ENCODE assay signal across 11 cellular contexts in genomic region chr1:22500476-22500875, GRCh38. TPM values are rescaled to one million over a fixed set of nuclear protein-coding genes. Genes with fewer than 3 reads are reported as not detected.
DNase-seq lines count a peak whose midpoint lies in the region; ATAC-seq and TF ChIP-seq lines count a peak whose summit lies in the region.
"Had no signal": no experiment of that assay in that cellular context is flagged by ENCODE, and none has a peak within 500 bp of the region (broad histone marks: within the 10 kb centered on the region; RNA-seq: fewer than 3 reads in every experiment).

No MANE protein-coding gene starts in this region.

- H3K4me3 Mint-ChIP-seq in MCF 10A (ENCODE audit: unreplicated experiment), result no peak overlapping the region
- H3K4me3 Mint-ChIP-seq in activated T-cell treated with anti-CD3 and anti-CD28 coated beads, Interleukin-2, amount 50 U/mL, for 72 hours, result no peak overlapping the region
- H3K4me3 Mint-ChIP-seq: central memory CD8-positive, alpha-beta T cell had no signal

- BruUV-seq in MCF 10A (replicated peaks; lab: Mats Ljungman, UMichigan), result no TSS peak

- TF ChIP-seq POLR2A in breast epithelium (IDR thresholded peaks at IDR 0.05), result no peak
- TF ChIP-seq POLR2A in heart left ventricle (IDR thresholded peaks at IDR 0.05), result no peak
- TF ChIP-seq POLR2A in transverse colon (IDR thresholded peaks at IDR 0.05), result no peak
- no peak for TF ChIP-seq POLR2A in erythroblast (IDR thresholded peaks at IDR 0.05; ENCODE audit: low read length)

- no peaks in the 10 kb centered on the region for H3K9me3 ChIP-seq in breast epithelium
- no peaks in the 10 kb centered on the region for H3K9me3 ChIP-seq in heart left ventricle
- no peaks in the 10 kb centered on the region for H3K9me3 ChIP-seq in transverse colon

- H3K27me3 ChIP-seq in breast epithelium (no peaks in the 10 kb centered on the region), heart left ventricle (no peaks in the 10 kb centered on the region), transverse colon (no peaks in the 10 kb centered on the region)

- peak in 3 of 4 donors; percentile 56 to 68 (median 62) for ATAC-seq in heart left ventricle
- no peak for ATAC-seq in activated T-cell treated with anti-CD3 and anti-CD28 coated beads, Interleukin-2, amount 50 U/mL, for 72 hours (replicated peaks in 1 of 2)

- peaks cover 24% of the 10 kb centered on the region for H3K36me3 Mint-ChIP-seq in MCF 10A (ENCODE audit: insufficient read depth, unreplicated experiment)
- peaks cover 0 to 2% of the 10 kb centered on the region in 2 donors for H3K36me3 Mint-ChIP-seq in activated T-cell treated with anti-CD3 and anti-CD28 coated beads, Interleukin-2, amount 50 U/mL, for 72 hours (ENCODE audit: insufficient read depth in 2 of 2)

- H3K4me1 ChIP-seq in breast epithelium (no peaks in the 10 kb centered on the region), heart left ventricle (peaks cover 0 to 38% (median 15%) of the 10 kb centered on the region in 12 donors), transverse colon (peaks cover 0 to 16% (median 7%) of the 10 kb centered on the region in 4 donors)

- H3K4me3 ChIP-seq in breast epithelium, result no peak overlapping the region
- H3K4me3 ChIP-seq in heart left ventricle, result no peak overlapping the region
- no peak overlapping the region for H3K4me3 ChIP-seq in transverse colon

- POLR2A ChIA-PET in MCF 10A (lab: Yijun Ruan, JAX), result interaction anchor here (1.1 to 1.8 kb wide), 2 partner anchors 8 to 9 kb away, joined by 3 to 5 read pairs; no protein-coding TSS in a partner anchor

- TF ChIP-seq EP300 in transverse colon (IDR thresholded peaks at IDR 0.05; ENCODE audit: low read depth), result no peak

- H3K27ac Mint-ChIP-seq in MCF 10A (ENCODE audit: low read depth, unreplicated experiment), result no peak overlapping the region
- no peak overlapping the region for H3K27ac Mint-ChIP-seq in activated T-cell treated with anti-CD3 and anti-CD28 coated beads, Interleukin-2, amount 50 U/mL, for 72 hours

- H3K27ac ChIP-seq in breast epithelium, result no peak overlapping the region
- H3K27ac ChIP-seq in heart left ventricle, result peak overlapping the region in 6 of 12 donors; percentile 1 to 61 (median 8)
- no peak overlapping the region for H3K27ac ChIP-seq in transverse colon
- H3K27ac ChIP-seq: C4-2B had no signal

- CTCF ChIA-PET in MCF 10A (lab: Yijun Ruan, JAX), result no interaction called here

- no peaks in the 10 kb centered on the region for H3K36me3 ChIP-seq in breast epithelium
- peaks cover 0 to 38% (median 13%) of the 10 kb centered on the region in 9 donors for H3K36me3 ChIP-seq in heart left ventricle
- H3K36me3 ChIP-seq in transverse colon, result peaks cover 0 to 3% (median 2%) of the 10 kb centered on the region in 4 donors

- TF ChIP-seq CTCF in MCF 10A (IDR thresholded peaks at IDR 0.05; ENCODE audit: unreplicated experiment) (no peak), breast epithelium (IDR thresholded peaks at IDR 0.05) (no peak), heart left ventricle (IDR thresholded peaks at IDR 0.05) (no peak), transverse colon (IDR thresholded peaks at IDR 0.05) (no peak)

- peak; percentile 71 for DNase-seq in MCF 10A (ENCODE audit: unreplicated experiment)
- no peak for DNase-seq in breast epithelium (ENCODE audit: low spot score in 2 of 2)
- DNase-seq in SHP77 (lab: John Stamatoyannopoulos, UW), result peak; percentile 35 to 56
- peak in 3 of 5 donors; percentile 20 to 43 (median 41) for DNase-seq in heart left ventricle
- peak; percentile 20 for DNase-seq in transverse colon
- no peak for DNase-seq in erythroblast (lab: John Stamatoyannopoulos, UW)
- DNase-seq in effector CD4-positive, alpha-beta T cell, result no peak
- DNase-seq in activated T-cell treated with anti-CD3 and anti-CD28 coated beads, Interleukin-2, amount 50 U/mL, for 72 hours, result no peak
- DNase-seq: retina had no signal

- peaks cover 14% of the 10 kb centered on the region for H3K4me1 Mint-ChIP-seq in MCF 10A (ENCODE audit: insufficient read depth, unreplicated experiment)
- no peaks in the 10 kb centered on the region for H3K4me1 Mint-ChIP-seq in activated T-cell treated with anti-CD3 and anti-CD28 coated beads, Interleukin-2, amount 50 U/mL, for 72 hours (ENCODE audit: low read depth)
- H3K4me1 Mint-ChIP-seq: central memory CD8-positive, alpha-beta T cell had no signal

- intact Hi-C loops in MCF 10A (cut with micrococcal nuclease), result no loop called here
- intact Hi-C loops in breast epithelium (cut with DNase I; ENCODE audit: low total_unique reads), result no loop called here
- intact Hi-C loops in heart left ventricle (cut with DNase I), result loop anchor here in 1 of 10 donors (5.0 kb wide), 1 partner anchor 48 kb away; the partner anchor contains the start of gene ZBTB40
- intact Hi-C loops in transverse colon (cut with DNase I; ENCODE audit: low total_unique reads), result no loop called here

- H3K27me3 Mint-ChIP-seq in MCF 10A (ENCODE audit: insufficient read depth, unreplicated experiment), result no peaks in the 10 kb centered on the region
- H3K27me3 Mint-ChIP-seq in activated T-cell treated with anti-CD3 and anti-CD28 coated beads, Interleukin-2, amount 50 U/mL, for 72 hours (ENCODE audit: low read depth), result no peaks in the 10 kb centered on the region
- H3K27me3 Mint-ChIP-seq: central memory CD8-positive, alpha-beta T cell had no signal

- WGBS in heart left ventricle, 4 donors, result 21 to 24% (median 21%) methylated on average over 6 of the region's 6 CpGs
- WGBS in transverse colon (ENCODE audit: low coverage in 1 of 2), 2 donors, result 33 to 36% methylated on average over 6 of the region's 6 CpGs

- H3K9me3 Mint-ChIP-seq in MCF 10A (ENCODE audit: unreplicated experiment), result no peaks in the 10 kb centered on the region
- H3K9me3 Mint-ChIP-seq in activated T-cell treated with anti-CD3 and anti-CD28 coated beads, Interleukin-2, amount 50 U/mL, for 72 hours, result no peaks in the 10 kb centered on the region
- H3K9me3 Mint-ChIP-seq: central memory CD8-positive, alpha-beta T cell had no signal

- in situ Hi-C loops in transverse colon (cut with MboI; ENCODE audit: low pct_ligation_motif_present in 1 of 4, low pct_unique_long_range_greater_than_20kb in 1 of 4, low sequenced_read_pairs in 3 of 4), result no loop called here

RNA-seq across cellular contexts. Expression of gene ZBTB40, which starts 48.8 kb away (rescaled TPM):
- total RNA-seq in MCF 10A (2022) (20.4 and 25.2 TPM in 2 replicates), breast epithelium (10 to 100 TPM; 15.7 to 24.6 (median 22.0) TPM), heart left ventricle (10 to 100 TPM in 8 of 9 donors, 1 to 10 TPM in 1; 9.7 to 17.7 (median 15.2) TPM), transverse colon (10 to 100 TPM; 17.7 to 30.3 (median 21.1) TPM)
- polyA plus RNA-seq in heart left ventricle, result 1 to 10 TPM; 4.6 to 7.4 TPM
- total RNA-seq in activated T-cell treated with anti-CD3 and anti-CD28 coated beads, Interleukin-2, amount 50 U/mL, for 72 hours, result 10 to 100 TPM; 20.2 to 24.8 TPM

Comparison
In these comparisons a context has a peak if more than half of its experiments do, and no peak if none do; other contexts are left out.
1. DNase-seq: peak in MCF 10A (single experiment), SHP77 (2 of 2), heart left ventricle (3 of 5) and transverse colon (single experiment); none in breast epithelium (0 of 2), erythroblast (0 of 2), effector CD4-positive, alpha-beta T cell (single experiment) and activated T-cell treated with anti-CD3 and anti-CD28 coated beads, Interleukin-2, amount 50 U/mL, for 72 hours (0 of 2).
2. ATAC-seq: peak in heart left ventricle (3 of 4); none in activated T-cell treated with anti-CD3 and anti-CD28 coated beads, Interleukin-2, amount 50 U/mL, for 72 hours (0 of 2).